In genomic region chr3:61358364-61358763, GRCh38 we compare ENCODE assay signal across 7 cellular contexts.
A peak's percentile ranks its signal among the peaks of the same experiment; 100 is the strongest.
DNase-seq lines count a peak whose midpoint lies in the region; ATAC-seq, FAIRE-seq and TF ChIP-seq lines count a peak whose summit lies in the region.

No MANE protein-coding gene starts in this region.

- CTCF ChIA-PET in CD8-positive, alpha-beta T cell (lab: Charles Lee): no interaction called here

- intact Hi-C loops in CD8-positive, alpha-beta T cell (cut with DNase I, micrococcal nuclease): no loop called here

- peak in 52 of 58 donors; percentile 2 to 81 (median 54) for DNase-seq in anterior cingulate cortex (lab: John Stamatoyannopoulos, UW)
- no peak for DNase-seq in H54 (ENCODE audit: insufficient read length, low spot score)
- DNase-seq in CD8-positive, alpha-beta T cell: no peak
- DNase-seq in activated CD4-positive, alpha-beta T cell treated with anti-CD3 and anti-CD28 coated beads, Interleukin-2, amount 50 U/mL, for 4 hours: no peak

- H3K4me1 ChIP-seq in CD8-positive, alpha-beta T cell (ENCODE audit: insufficient read depth, low read length): no peaks in the 10 kb centered on the region

- TF ChIP-seq CTCF in nephron (IDR thresholded peaks at IDR 0.05; ENCODE audit: unreplicated experiment in 3 of 3): no peak
- TF ChIP-seq CTCF in CD8-positive, alpha-beta T cell (IDR thresholded peaks at IDR 0.05): no peak

- H3K36me3 Mint-ChIP-seq in nephron (ENCODE audit: low read depth): no peaks in the 10 kb centered on the region
- no peaks in the 10 kb centered on the region for H3K36me3 Mint-ChIP-seq in CD8-positive, alpha-beta T cell

- TF ChIP-seq POLR2A in H54 (IDR thresholded peaks at IDR 0.05; ENCODE audit: low read depth, low read length): no peak

- no peaks in the 10 kb centered on the region for H3K9me3 ChIP-seq in CD8-positive, alpha-beta T cell (ENCODE audit: low read length)

- H3K4me3 Mint-ChIP-seq in nephron: peak overlapping the region in 1 of 3 experiments; percentile 16
- no peak overlapping the region for H3K4me3 Mint-ChIP-seq in CD8-positive, alpha-beta T cell

- peak overlapping the region; percentile 84 to 91 (median 90) for H3K27ac Mint-ChIP-seq in nephron
- H3K27ac Mint-ChIP-seq in CD8-positive, alpha-beta T cell: no peak overlapping the region

- no peak overlapping the region for H3K27ac ChIP-seq in CD8-positive, alpha-beta T cell (ENCODE audit: low read depth, low read length)

- H3K27me3 ChIP-seq in CD8-positive, alpha-beta T cell (ENCODE audit: insufficient read depth, low read length): no peaks in the 10 kb centered on the region

- peaks cover 11% of the 10 kb centered on the region for H3K9me3 Mint-ChIP-seq in nephron
- H3K9me3 Mint-ChIP-seq in CD8-positive, alpha-beta T cell: no peaks in the 10 kb centered on the region

- H3K4me3 ChIP-seq in CD8-positive, alpha-beta T cell (ENCODE audit: low read depth, low read length): no peak overlapping the region

- no peak for FAIRE-seq in H54 (lab: Jason Lieb, UNC)

- ATAC-seq in GM19438 (IDR thresholded peaks at IDR 0.05; ENCODE audit: low read depth, unreplicated experiment): peak; percentile 99
- peak; percentile 100 for ATAC-seq in HG03097 (IDR thresholded peaks at IDR 0.05; ENCODE audit: low FRiP score, unreplicated experiment)
- ATAC-seq in CD8-positive, alpha-beta T cell: no peak

- peaks cover 28% of the 10 kb centered on the region for H3K4me1 Mint-ChIP-seq in nephron
- no peaks in the 10 kb centered on the region for H3K4me1 Mint-ChIP-seq in CD8-positive, alpha-beta T cell (ENCODE audit: low read depth)

- H3K27me3 Mint-ChIP-seq in nephron (ENCODE audit: low read depth): no peaks in the 10 kb centered on the region
- H3K27me3 Mint-ChIP-seq in CD8-positive, alpha-beta T cell (ENCODE audit: low read depth): peaks cover 10% of the 10 kb centered on the region

- POLR2A ChIA-PET in CD8-positive, alpha-beta T cell (lab: Charles Lee): no interaction called here

- no peaks in the 10 kb centered on the region for H3K36me3 ChIP-seq in CD8-positive, alpha-beta T cell (ENCODE audit: insufficient read depth, low read length)

Comparison
In these comparisons a context has a peak if more than half of its experiments do, and no peak if none do; other contexts are left out.
1. DNase-seq: peak in anterior cingulate cortex (52 of 58); none in H54 (single experiment), CD8-positive, alpha-beta T cell (0 of 7) and activated CD4-positive, alpha-beta T cell treated with anti-CD3 and anti-CD28 coated beads, Interleukin-2, amount 50 U/mL, for 4 hours (0 of 2).